ENCODE assay signal across 15 cellular contexts in genomic region chr2:42055573-42056514, GRCh38. TPM values are rescaled to one million over a fixed set of nuclear protein-coding genes. Genes with fewer than 3 reads are reported as not detected.
A peak's percentile ranks its signal among the peaks of the same experiment; 100 is the strongest.
DNase-seq lines count a peak whose midpoint lies in the region; ATAC-seq and TF ChIP-seq lines count a peak whose summit lies in the region.
"Had no signal": no experiment of that assay in that cellular context is flagged by ENCODE, and none has a peak within 500 bp of the region (broad histone marks: within the 10 kb centered on the region; RNA-seq: fewer than 3 reads in every experiment).

No MANE protein-coding gene starts in this region.

- no peak overlapping the region for H3K4me2 ChIP-seq in IMR-90 (ENCODE audit: low read depth, low read length)

- H4K20me1 ChIP-seq in IMR-90 (ENCODE audit: insufficient read depth, low read length), result peaks cover 34% of the 10 kb centered on the region; the same call in 1 of the 2 replicates

- H3K36me3 ChIP-seq in IMR-90 (ENCODE audit: control insufficient read depth, insufficient read depth, low read length) (peaks cover 83% of the 10 kb centered on the region), colonic mucosa (peaks cover 5% of the 10 kb centered on the region), mucosa of rectum (ENCODE audit: control insufficient read depth in 2 of 2, insufficient read depth in 2 of 2, low read length in 2 of 2) (peaks cover 30 to 34% of the 10 kb centered on the region in 2 donors), transverse colon (peaks cover 0 to 6% (median 0%) of the 10 kb centered on the region in 4 donors), thyroid gland (peaks cover 0 to 10% of the 10 kb centered on the region in 2 donors)

- no peak overlapping the region for H3K4me3 ChIP-seq in IMR-90 (ENCODE audit: insufficient read depth, low read depth, low read length)
- no peak overlapping the region for H3K4me3 ChIP-seq in colonic mucosa
- peak overlapping the region; percentile 36 to 59 for H3K4me3 ChIP-seq in mucosa of rectum (ENCODE audit: low read length in 2 of 2)
- no peak overlapping the region for H3K4me3 ChIP-seq in transverse colon
- no peak overlapping the region for H3K4me3 ChIP-seq in foreskin fibroblast (ENCODE audit: low read depth in 1 of 2, low read length in 2 of 2)
- no peak overlapping the region for H3K4me3 ChIP-seq in thyroid gland (replicated peaks in 1 of 3)

- no peak overlapping the region for H2AFZ ChIP-seq in IMR-90 (replicated peaks; ENCODE audit: low read length, poor library complexity)

- no peak overlapping the region for H2AK9ac ChIP-seq in IMR-90 (replicated peaks; ENCODE audit: low read depth, low read length, poor library complexity)

- ATAC-seq in IMR-90 (ENCODE audit: low read depth), result no peak
- ATAC-seq: activated naive CD4-positive, alpha-beta T cell treated with anti-CD3 and anti-CD28 coated beads, Interleukin-2, amount 50 U/mL, for 72 hours; CD8-positive, alpha-beta T cell had no signal

- intact Hi-C loops in IMR-90 (cut with micrococcal nuclease) (no loop called here), colonic mucosa (cut with DNase I) (no loop called here), transverse colon (cut with DNase I; ENCODE audit: low total_unique reads) (no loop called here), thyroid gland (cut with DNase I) (no loop called here)

- H3K9me3 ChIP-seq in IMR-90 (ENCODE audit: control insufficient read depth, insufficient read depth, low read length), result no peaks in the 10 kb centered on the region
- no peaks in the 10 kb centered on the region for H3K9me3 ChIP-seq in colonic mucosa
- H3K9me3 ChIP-seq in mucosa of rectum (ENCODE audit: control insufficient read depth in 2 of 2, low read length in 2 of 2), result no peaks in the 10 kb centered on the region
- no peaks in the 10 kb centered on the region for H3K9me3 ChIP-seq in transverse colon
- H3K9me3 ChIP-seq in thyroid gland, result no peaks in the 10 kb centered on the region

- peak overlapping the region; percentile 3; the same call in 1 of the 2 replicates for H2BK120ac ChIP-seq in IMR-90 (ENCODE audit: low read depth, low read length)

- peaks cover 35 to 74% of the 10 kb centered on the region in 2 experiments for H3K79me1 ChIP-seq in IMR-90 (ENCODE audit: low read depth in 1 of 2, low read length in 2 of 2)

- H4K91ac ChIP-seq in IMR-90 (ENCODE audit: insufficient read depth, low read depth, low read length), result no peak overlapping the region

- CTCF ChIA-PET in IMR-90 (lab: Yijun Ruan, JAX), result no interaction called here

- no peak overlapping the region for H2AK5ac ChIP-seq in IMR-90 (ENCODE audit: low read depth, low read length)

- H2BK20ac ChIP-seq in IMR-90 (ENCODE audit: low read depth, low read length), result no peak overlapping the region

- no peak overlapping the region for H2BK5ac ChIP-seq in IMR-90 (ENCODE audit: low read depth, low read length, poor library complexity, severe bottlenecking)

- no TSS peak for BruUV-seq in IMR-90 (replicated peaks; lab: Mats Ljungman, UMichigan)

- TF ChIP-seq RAD21 in IMR-90 (IDR thresholded peaks at IDR 0.05; ENCODE audit: low read length), result no peak

- H4K8ac ChIP-seq in IMR-90 (ENCODE audit: low read depth in 2 of 2, low read length in 2 of 2), result no peak overlapping the region

- no peak overlapping the region for H4K5ac ChIP-seq in IMR-90 (ENCODE audit: low read depth, low read length)

- H2BK15ac ChIP-seq in IMR-90 (ENCODE audit: low read depth, low read length), result no peak overlapping the region

- H3K9ac ChIP-seq in IMR-90 (ENCODE audit: low read depth, low read length) (no peak overlapping the region; the same call in 1 of the 2 replicates), colonic mucosa (ENCODE audit: low read depth in 2 of 2, low read length in 2 of 2) (peak overlapping the region in 1 of 2 donors; percentile 83), mucosa of rectum (ENCODE audit: low read depth in 1 of 2, low read length in 2 of 2) (peak overlapping the region; percentile 60 to 63)

- dilution Hi-C loops in IMR-90 (cut with HindIII; ENCODE audit: low sequenced_read_pairs, unreplicated experiment), result no loop called here

- H3K14ac ChIP-seq in IMR-90 (replicated peaks; ENCODE audit: low read depth, low read length), result no peak overlapping the region

- DNase-seq in IMR-90, result no peak
- peak; percentile 93 for DNase-seq in colonic mucosa
- peak; percentile 90 for DNase-seq in transverse colon
- no peak for DNase-seq in NCI-H187 (lab: John Stamatoyannopoulos, UW)
- no peak for DNase-seq in foreskin fibroblast
- no peak for DNase-seq in thyroid gland
- DNase-seq: CD8-positive, alpha-beta T cell; NCI-H1092; occipital lobe; SHP77 treated with DMSO at 0.1 percent for 48 hours; stimulated activated CD4-positive, alpha-beta T cell treated with anti-CD3 and anti-CD28 coated beads, Interleukin-2, amount 100 ng/mL, for 24 hours had no signal

- peaks cover 49% of the 10 kb centered on the region for H3K4me1 ChIP-seq in IMR-90 (ENCODE audit: control insufficient read depth, insufficient read depth, low read length)
- H3K4me1 ChIP-seq in colonic mucosa, result peaks cover 35% of the 10 kb centered on the region
- H3K4me1 ChIP-seq in mucosa of rectum (ENCODE audit: control insufficient read depth in 2 of 2, insufficient read depth in 2 of 2, low read length in 2 of 2), result peaks cover 73 to 84% of the 10 kb centered on the region in 2 donors
- H3K4me1 ChIP-seq in transverse colon, result peaks cover 78 to 97% (median 88%) of the 10 kb centered on the region in 4 donors
- H3K4me1 ChIP-seq in thyroid gland, result peaks cover 0 to under 1% of the 10 kb centered on the region in 2 donors

- TF ChIP-seq CTCF in IMR-90 (conservative IDR thresholded peaks at IDR 0.05; ENCODE audit: low read depth, low read length) (no peak), colonic mucosa (IDR thresholded peaks at IDR 0.05) (no peak), transverse colon (IDR thresholded peaks at IDR 0.05) (no peak), foreskin fibroblast (IDR thresholded peaks at IDR 0.05; ENCODE audit: low read depth, low read length) (no peak), thyroid gland (IDR thresholded peaks at IDR 0.05) (no peak)

- in situ Hi-C loops in IMR-90 (cut with MboI; ENCODE audit: low sequenced_read_pairs), result no loop called here
- in situ Hi-C loops in transverse colon (cut with MboI; ENCODE audit: low pct_ligation_motif_present in 1 of 4, low pct_unique_long_range_greater_than_20kb in 1 of 4, low sequenced_read_pairs in 3 of 4), result no loop called here

- H3K23ac ChIP-seq in IMR-90 (ENCODE audit: low read depth, low read length), result 0 out of 2 replicates have a peak overlapping the region, but pooled peaks have one; percentile 17

- H3K4ac ChIP-seq in IMR-90 (ENCODE audit: low read depth, low read length), result peak overlapping the region; percentile 19

- TF ChIP-seq EP300 in transverse colon (IDR thresholded peaks at IDR 0.05; ENCODE audit: low read depth), result peak; percentile 52

- WGBS in IMR-90 (ENCODE audit: extremely low coverage in 2 of 2, insufficient read length in 1 of 2), 2 experiments, result 50% methylated on average over 1 of the region's 4 CpGs; no CpG with 5 or more reads in 1 of the 2 experiments
- WGBS in transverse colon (ENCODE audit: low coverage in 1 of 2), 2 donors, result 21 to 28% methylated on average over 2 to 4 of the region's 4 CpGs
- WGBS in thyroid gland, 2 donors, result 75 to 83% methylated on average over 4 of the region's 4 CpGs

- H3K27me3 ChIP-seq in IMR-90 (ENCODE audit: control insufficient read depth, insufficient read depth, low read length), result no peaks in the 10 kb centered on the region
- H3K27me3 ChIP-seq in colonic mucosa, result no peaks in the 10 kb centered on the region
- no peaks in the 10 kb centered on the region for H3K27me3 ChIP-seq in mucosa of rectum (ENCODE audit: control insufficient read depth in 2 of 2, insufficient read depth in 2 of 2, low read length in 2 of 2)
- no peaks in the 10 kb centered on the region for H3K27me3 ChIP-seq in transverse colon
- no peaks in the 10 kb centered on the region for H3K27me3 ChIP-seq in thyroid gland

- peaks cover 46% of the 10 kb centered on the region for H3K9me1 ChIP-seq in IMR-90 (ENCODE audit: insufficient read depth, low read length)

- no peak overlapping the region for H3K56ac ChIP-seq in IMR-90 (ENCODE audit: extremely low read depth, insufficient read depth, low read length)

- no peak for TF ChIP-seq POLR2A in IMR-90 (IDR thresholded peaks at IDR 0.05; ENCODE audit: low read depth, low read length)
- TF ChIP-seq POLR2A in transverse colon (IDR thresholded peaks at IDR 0.05), result peak; percentile 74
- TF ChIP-seq POLR2A in thyroid gland (IDR thresholded peaks at IDR 0.05), result no peak

- no peak overlapping the region for H3K18ac ChIP-seq in IMR-90 (ENCODE audit: low read depth, low read length)

- POLR2A ChIA-PET in IMR-90 (lab: Charles Lee; ENCODE audit: unreplicated experiment), result no interaction called here

- H3K27ac ChIP-seq in IMR-90 (ENCODE audit: insufficient read depth, low read length) (peak overlapping the region; percentile 17; the same call in 1 of the 2 replicates), colonic mucosa (peak overlapping the region; percentile 83), mucosa of rectum (ENCODE audit: low read depth in 2 of 2, low read length in 2 of 2) (peak overlapping the region; percentile 85 to 86), transverse colon (peak overlapping the region; percentile 86 to 96 (median 92)), thyroid gland (no peak overlapping the region)
- H3K27ac ChIP-seq: HL-60 had no signal

TF ChIP-seq in IMR-90, 13 proteins besides CTCF, POLR2A, EP300 and RAD21 (continues in another document):
- no peak for TF ChIP-seq SMC3 (IDR thresholded peaks at IDR 0.05; ENCODE audit: low read depth, low read length)
- TF ChIP-seq MXI1 (IDR thresholded peaks at IDR 0.05; ENCODE audit: borderline replicate concordance, low read depth, low read length), result no peak
- TF ChIP-seq, protein P1, sequence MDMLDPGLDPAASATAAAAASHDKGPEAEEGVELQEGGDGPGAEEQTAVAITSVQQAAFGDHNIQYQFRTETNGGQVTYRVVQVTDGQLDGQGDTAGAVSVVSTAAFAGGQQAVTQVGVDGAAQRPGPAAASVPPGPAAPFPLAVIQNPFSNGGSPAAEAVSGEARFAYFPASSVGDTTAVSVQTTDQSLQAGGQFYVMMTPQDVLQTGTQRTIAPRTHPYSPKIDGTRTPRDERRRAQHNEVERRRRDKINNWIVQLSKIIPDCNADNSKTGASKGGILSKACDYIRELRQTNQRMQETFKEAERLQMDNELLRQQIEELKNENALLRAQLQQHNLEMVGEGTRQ (IDR thresholded peaks at IDR 0.05; ENCODE audit: low read depth, low read length), result no peak
- no peak for TF ChIP-seq MAFK (IDR thresholded peaks at IDR 0.05; ENCODE audit: low read depth, low read length)
- TF ChIP-seq NFE2L2 (IDR thresholded peaks at IDR 0.05; ENCODE audit: low read depth, low read length), result no peak
- no peak for TF ChIP-seq MAZ (IDR thresholded peaks at IDR 0.05; ENCODE audit: borderline replicate concordance, low read depth, low read length)

RNA-seq across cellular contexts. Expression of gene PKDCC, which starts 8.0 kb away (rescaled TPM):
- total RNA-seq in IMR-90 (2012; rRNA removed) (50.3 and 55.6 TPM in 2 replicates), colonic mucosa (100 to 1,000 TPM in 1 of 2 donors, 10 to 100 TPM in 1; 61.3 to 125 TPM), transverse colon (100 to 1,000 TPM in 1 of 4 donors, 10 to 100 TPM in 3; 60.6 to 108 (median 74.6) TPM), thyroid gland (10 to 100 TPM in 2 of 4 donors, 1 to 10 TPM in 2; 5.9 to 21.4 (median 12.7) TPM)
- 67.4 and 95.7 TPM in 2 replicates for polyA plus RNA-seq in IMR-90 (2012; rRNA removed)
- 40.2 and 112 TPM in 2 replicates for polyA plus RNA-seq in IMR-90 (2012; cell fraction: cytosol; rRNA removed)
- 310 and 597 TPM in 2 replicates for polyA plus RNA-seq in IMR-90 (2012; cell fraction: nucleus; rRNA removed; ENCODE audit: low replicate concordance)
- total RNA-seq: activated naive CD4-positive, alpha-beta T cell treated with anti-CD3 and anti-CD28 coated beads, Interleukin-2, amount 50 U/mL, for 72 hours; CD8-positive, alpha-beta T cell had no signal
- polyA plus RNA-seq: keratinocyte had no signal

Comparison
In these comparisons a context has a peak if more than half of its experiments do, and no peak if none do; other contexts are left out.
1. DNase-seq: peak in colonic mucosa (single experiment) and transverse colon (single experiment); none in IMR-90 (single experiment), NCI-H187 (0 of 2), foreskin fibroblast (0 of 2) and thyroid gland (0 of 2).
2. H3K27ac ChIP-seq: peak in IMR-90 (single experiment), colonic mucosa (single experiment), mucosa of rectum (2 of 2) and transverse colon (4 of 4); none in thyroid gland (0 of 3).
3. H3K4me3 ChIP-seq: peak in mucosa of rectum (2 of 2); none in IMR-90 (single experiment), colonic mucosa (single experiment), transverse colon (0 of 4), foreskin fibroblast (0 of 2) and thyroid gland (0 of 3).